In genomic region chr3:65174713-65175112, GRCh38 we compare ENCODE assay signal across 17 cellular contexts.
"Had no signal": no experiment of that assay in that cellular context is flagged by ENCODE, and none has a peak within 500 bp of the region (broad histone marks: within the 10 kb centered on the region; RNA-seq: fewer than 3 reads in every experiment).

No MANE protein-coding gene starts in this region.

- H3K27me3 Mint-ChIP-seq: activated naive CD4-positive, alpha-beta T cell treated with anti-CD3 and anti-CD28 coated beads, Interleukin-2, amount 50 U/mL, for 24 hours; dendritic cell treated with granulocyte-macrophage colony-stimulating factor and Interleukin-4, amounts not matched to agents 40 ng/mL and 50 ng/mL, for 4 days; stimulated activated naive CD8-positive, alpha-beta T cell treated with anti-CD3 and anti-CD28 coated beads, Interleukin-15, amount 100 ng/mL, for 72 hours had no signal

- H3K4me3 ChIP-seq: esophagus muscularis mucosa, left ventricle myocardium inferior, thoracic aorta had no signal

- H3K36me3 Mint-ChIP-seq: activated naive CD4-positive, alpha-beta T cell treated with anti-CD3 and anti-CD28 coated beads, Interleukin-2, amount 50 U/mL, for 24 hours had no signal

- H3K4me1 Mint-ChIP-seq: activated naive CD4-positive, alpha-beta T cell treated with anti-CD3 and anti-CD28 coated beads, Interleukin-2, amount 50 U/mL, for 24 hours; stimulated activated naive CD8-positive, alpha-beta T cell treated with anti-CD3 and anti-CD28 coated beads, Interleukin-15, amount 100 ng/mL, for 72 hours had no signal

- H3K79me2 ChIP-seq: parathyroid adenoma had no signal

- H3K27ac Mint-ChIP-seq: activated naive CD4-positive, alpha-beta T cell treated with anti-CD3 and anti-CD28 coated beads, Interleukin-2, amount 50 U/mL, for 24 hours; dendritic cell treated with granulocyte-macrophage colony-stimulating factor and Interleukin-4, amounts not matched to agents 40 ng/mL and 50 ng/mL, for 4 days; stimulated activated naive CD8-positive, alpha-beta T cell treated with anti-CD3 and anti-CD28 coated beads, Interleukin-15, amount 100 ng/mL, for 72 hours had no signal

- H3K27ac ChIP-seq: brain microvascular endothelial cell, left ventricle myocardium inferior, parathyroid adenoma had no signal

- FAIRE-seq: islet of Langerhans, urothelium cell line had no signal

- H3K4me3 Mint-ChIP-seq: activated naive CD4-positive, alpha-beta T cell treated with anti-CD3 and anti-CD28 coated beads, Interleukin-2, amount 50 U/mL, for 24 hours; dendritic cell treated with granulocyte-macrophage colony-stimulating factor and Interleukin-4, amounts not matched to agents 40 ng/mL and 50 ng/mL, for 4 days; neural crest cell; stimulated activated naive CD8-positive, alpha-beta T cell treated with anti-CD3 and anti-CD28 coated beads, Interleukin-15, amount 100 ng/mL, for 72 hours had no signal

- H3K36me3 ChIP-seq: brain microvascular endothelial cell, esophagus muscularis mucosa, left ventricle myocardium inferior, thoracic aorta had no signal

- H3K9me3 ChIP-seq: esophagus muscularis mucosa, thoracic aorta had no signal

- DNase-seq: activated CD4-positive, alpha-beta T cell treated with anti-CD3 and anti-CD28 coated beads, Interleukin-2, amount 50 U/mL, for 4 hours; activated T-cell treated with anti-CD3 and anti-CD28 coated beads, Interleukin-2, amount 50 U/mL, for 1 hour; amniotic stem cell; brain microvascular endothelial cell; head of caudate nucleus; left ventricle myocardium inferior; stimulated activated CD4-positive, alpha-beta T cell treated with anti-CD3 and anti-CD28 coated beads, Interleukin-4, amount 100 ng/mL, for 1 hour; stimulated activated naive CD8-positive, alpha-beta T cell treated with anti-CD3 and anti-CD28 coated beads, Interleukin-15, amount 100 ng/mL, for 72 hours; T-helper 2 cell had no signal

- H3K27me3 ChIP-seq: brain microvascular endothelial cell, esophagus muscularis mucosa had no signal

- H3K9ac ChIP-seq: parathyroid adenoma had no signal

- H2AFZ ChIP-seq: parathyroid adenoma had no signal

- H3K9me3 Mint-ChIP-seq: activated naive CD4-positive, alpha-beta T cell treated with anti-CD3 and anti-CD28 coated beads, Interleukin-2, amount 50 U/mL, for 24 hours; dendritic cell treated with granulocyte-macrophage colony-stimulating factor and Interleukin-4, amounts not matched to agents 40 ng/mL and 50 ng/mL, for 4 days; neural crest cell had no signal

- ATAC-seq: stimulated activated naive CD8-positive, alpha-beta T cell treated with anti-CD3 and anti-CD28 coated beads, Interleukin-15, amount 100 ng/mL, for 72 hours had no signal
